ENCODE assay signal across 13 cellular contexts in genomic region chr1:78303620-78304019, GRCh38.
DNase-seq lines count a peak whose midpoint lies in the region; ATAC-seq and TF ChIP-seq lines count a peak whose summit lies in the region.
"Had no signal": no experiment of that assay in that cellular context is flagged by ENCODE, and none has a peak within 500 bp of the region (broad histone marks: within the 10 kb centered on the region; RNA-seq: fewer than 3 reads in every experiment).

No MANE protein-coding gene starts in this region.

- no peaks in the 10 kb centered on the region for H3K9me3 ChIP-seq in colonic mucosa
- H3K9me3 ChIP-seq in aorta (ENCODE audit: control insufficient read depth, low read length), result no peaks in the 10 kb centered on the region

- H3K27ac ChIP-seq in colonic mucosa (no peak overlapping the region), aorta (ENCODE audit: low read depth in 1 of 2, low read length in 2 of 2) (no peak overlapping the region)
- H3K27ac ChIP-seq: KMS-11 had no signal

- DNase-seq in Right ventricle myocardium inferior (ENCODE audit: missing footprints), result no peak
- DNase-seq in cardiac septum (ENCODE audit: low spot score), result no peak
- peak; percentile 44 for DNase-seq in colonic mucosa
- no peak for DNase-seq in left lobe of liver (ENCODE audit: low spot score)
- peak in 1 of 2 donors; percentile 59 for DNase-seq in aorta
- no peak for DNase-seq in central memory CD4-positive, alpha-beta T cell
- DNase-seq in NCI-H524 treated with DMSO at 0.1 percent for 48 hours (lab: John Stamatoyannopoulos, UW), result no peak
- DNase-seq: activated T-cell treated with anti-CD3 and anti-CD28 coated beads, Interleukin-2, amount 50 U/mL, for 72 hours; kidney; NCI-H510A treated with DMSO at 0.1 percent for 48 hours; retina had no signal

- WGBS in aorta, 2 donors, result 47 to 48% methylated on average over 2 of the region's 2 CpGs

- no peak for TF ChIP-seq CTCF in colonic mucosa (IDR thresholded peaks at IDR 0.05)

- ATAC-seq in Right ventricle myocardium inferior (peak; percentile 85), left lobe of liver (peak; percentile 74), aorta (ENCODE audit: low FRiP score) (peak; percentile 87), GM18868 (IDR thresholded peaks at IDR 0.05; ENCODE audit: unreplicated experiment) (no peak)
- ATAC-seq: activated T-cell treated with anti-CD3 and anti-CD28 coated beads, Interleukin-2, amount 50 U/mL, for 72 hours had no signal

- no peak overlapping the region for H3K9ac ChIP-seq in colonic mucosa (ENCODE audit: low read depth in 2 of 2, low read length in 2 of 2)
- H3K9ac ChIP-seq: KMS-11 had no signal

- H3K27me3 ChIP-seq in colonic mucosa (no peaks in the 10 kb centered on the region), aorta (ENCODE audit: control insufficient read depth in 1 of 2, insufficient read depth in 2 of 2, low read length in 1 of 2) (no peaks in the 10 kb centered on the region)

- H3K4me1 ChIP-seq in colonic mucosa (no peaks in the 10 kb centered on the region), aorta (ENCODE audit: control insufficient read depth in 1 of 2, insufficient read depth in 2 of 2, low read length in 2 of 2) (no peaks in the 10 kb centered on the region)

- no peak overlapping the region for H3K4me3 ChIP-seq in colonic mucosa
- no peak overlapping the region for H3K4me3 ChIP-seq in aorta (ENCODE audit: low read length in 2 of 2)

- intact Hi-C loops in Right ventricle myocardium inferior (cut with DNase I) (no loop called here), cardiac septum (cut with DNase I) (no loop called here), colonic mucosa (cut with DNase I) (no loop called here), aorta (cut with DNase I) (no loop called here)

- H3K36me3 ChIP-seq in colonic mucosa (no peaks in the 10 kb centered on the region), aorta (ENCODE audit: control insufficient read depth in 1 of 2, insufficient read depth in 2 of 2, low read length in 1 of 2) (no peaks in the 10 kb centered on the region)
